15 cellular contexts compared by ENCODE assay signal in the genomic region with DNA sequence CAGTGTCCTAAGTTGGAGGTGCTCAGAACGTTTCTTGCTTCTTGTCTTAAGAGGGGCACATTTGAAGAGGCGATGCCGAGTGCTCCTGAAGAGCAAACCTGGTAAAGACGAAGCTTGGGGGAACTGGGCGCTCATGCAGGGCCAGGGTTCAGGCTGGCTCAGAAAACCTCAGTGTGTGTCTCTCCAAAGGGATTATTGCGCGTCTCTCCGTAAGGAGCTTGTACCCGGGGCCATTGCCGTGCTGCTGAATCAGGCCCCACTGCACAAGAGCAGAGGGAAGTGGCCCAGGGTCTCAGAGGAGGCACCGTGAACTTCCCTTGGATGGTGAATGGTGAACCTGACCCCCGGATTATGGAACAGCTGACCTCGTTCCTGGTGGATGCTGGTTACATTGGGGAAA. TPM values are rescaled to one million over a fixed set of nuclear protein-coding genes. Genes with fewer than 3 reads are reported as not detected.
"Had no signal": no experiment of that assay in that cellular context is flagged by ENCODE, and none has a peak within 500 bp of the region (broad histone marks: within the 10 kb centered on the region; RNA-seq: fewer than 3 reads in every experiment).

No MANE protein-coding gene starts in this region.

- H3K4me3 ChIP-seq: body of pancreas, dorsolateral prefrontal cortex, ovary, thyroid gland had no signal

- H3K9me3 ChIP-seq: body of pancreas, ovary, thyroid gland had no signal

- ATAC-seq: body of pancreas, esophagus mucosa had no signal

- H3K27ac ChIP-seq: body of pancreas, ovary, thyroid gland had no signal

- H3K4me1 ChIP-seq: body of pancreas had no signal

- H3K4me1 Mint-ChIP-seq: immature natural killer cell had no signal

- DNase-seq: activated CD4-positive, alpha-beta T cell treated with anti-CD3 and anti-CD28 coated beads, Interleukin-2, amount 50 U/mL, for 4 hours; activated naive CD4-positive, alpha-beta T cell treated with Interleukin-2 at 50 U/mL for 16 hours; cerebellar nuclear complex; glutamatergic neuron; immature natural killer cell; T-helper 2 cell; thyroid gland had no signal

- H3K27me3 ChIP-seq: body of pancreas, dorsolateral prefrontal cortex, ovary, thyroid gland had no signal

- H3K27ac Mint-ChIP-seq: immature natural killer cell had no signal

- H3K36me3 Mint-ChIP-seq: immature natural killer cell had no signal

- H3K4me3 Mint-ChIP-seq: immature natural killer cell, nephron had no signal

- H3K9me3 Mint-ChIP-seq: immature natural killer cell, nephron had no signal

- H3K36me3 ChIP-seq: ovary, thyroid gland had no signal

RNA-seq across cellular contexts. Expression of a gene that starts 44.4 kb away (rescaled TPM):
- total RNA-seq: dorsolateral prefrontal cortex, esophagus mucosa, fibroblast of villous mesenchyme, mucosa of gallbladder, skeletal muscle tissue, thyroid gland had no signal
- polyA plus RNA-seq: immature natural killer cell, ovary had no signal
